Comparison of ENCODE assay signal across 15 cellular contexts in genomic region chr1:90558126-90558525, GRCh38.
A peak's percentile ranks its signal among the peaks of the same experiment; 100 is the strongest.
DNase-seq lines count a peak whose midpoint lies in the region; ATAC-seq, FAIRE-seq and TF ChIP-seq lines count a peak whose summit lies in the region.
"Had no signal": no experiment of that assay in that cellular context is flagged by ENCODE, and none has a peak within 500 bp of the region (broad histone marks: within the 10 kb centered on the region; RNA-seq: fewer than 3 reads in every experiment).

No MANE protein-coding gene starts in this region.

- no peak overlapping the region for H3K4me3 Mint-ChIP-seq in stimulated activated naive CD8-positive, alpha-beta T cell treated with anti-CD3 and anti-CD28 coated beads, Interleukin-15, amount 100 ng/mL, for 72 hours
- H3K4me3 Mint-ChIP-seq: CD14-positive monocyte had no signal

- no peak overlapping the region for H2AFZ ChIP-seq in K562 (ENCODE audit: low read depth, low read length)

- H3K27ac ChIP-seq in K562 (ENCODE audit: extremely low read depth, low read depth, low read length), result no peak overlapping the region
- no peak overlapping the region for H3K27ac ChIP-seq in small intestine (ENCODE audit: low read depth in 1 of 2, low read length in 1 of 2)
- H3K27ac ChIP-seq: Peyer's patch had no signal

- BruUV-seq in K562 (replicated peaks; lab: Mats Ljungman, UMichigan), result no TSS peak

- no peak for TF ChIP-seq CTCF in K562 (IDR thresholded peaks at IDR 0.05 in 2 of 3, conservative IDR thresholded peaks at IDR 0.05 in 1 of 3; ENCODE audit: insufficient read depth in 2 of 3, low read depth in 1 of 3, low read length in 3 of 3)

- no peak for TF ChIP-seq EP300 in K562 (IDR thresholded peaks at IDR 0.05; ENCODE audit: low read length)

- H3K9ac ChIP-seq in K562 (ENCODE audit: insufficient read depth in 1 of 2, low read depth in 2 of 2, low read length in 2 of 2), result no peak overlapping the region

- DNase-seq in stimulated activated naive CD8-positive, alpha-beta T cell treated with anti-CD3 and anti-CD28 coated beads, Interleukin-15, Interleukin-2, amounts not matched to agents 100 U/mL and 50 U/mL, for 24 hours, result no peak
- DNase-seq in stimulated activated naive CD8-positive, alpha-beta T cell treated with anti-CD3 and anti-CD28 coated beads, Interleukin-15, amount 100 ng/mL, for 72 hours, result no peak
- DNase-seq in NCI-H82 treated with DMSO at 0.1 percent for 48 hours (lab: John Stamatoyannopoulos, UW; ENCODE audit: unreplicated experiment), result peak; percentile 79
- DNase-seq in K562 (ENCODE audit: extremely low read depth in 1 of 4, low spot score in 3 of 4), result peak; percentile 11 to 31 (median 18)
- DNase-seq in sciatic nerve (ENCODE audit: low spot score), result no peak
- DNase-seq in dedifferentiated amniotic fluid mesenchymal stem cell (ENCODE audit: extremely low spot score), result no peak
- DNase-seq in small intestine, result no peak
- DNase-seq: IMR-90, NCI-H1930, NCI-H2171 treated with DMSO at 0.1 percent for 48 hours, NCI-H446 treated with DMSO at 0.1 percent for 48 hours, NCI-H748 treated with DMSO at 0.1 percent for 48 hours, Peyer's patch, Right ventricle myocardium superior had no signal

- TF ChIP-seq POLR2A in K562 (conservative IDR thresholded peaks at IDR 0.05), result no peak

- no peaks in the 10 kb centered on the region for H3K79me2 ChIP-seq in K562 (ENCODE audit: control insufficient read depth, insufficient read depth, low read length)

- H4K20me1 ChIP-seq in K562 (replicated peaks; ENCODE audit: control insufficient read depth, insufficient read depth, low read length), result no peaks in the 10 kb centered on the region

- WGBS in K562 (ENCODE audit: insufficient coverage, low coverage, missing lambda C conversion rate), result 0% methylated on average over 1 of the region's 1 CpG
- WGBS in small intestine, 3 donors, result 39 to 88% (median 71%) methylated on average over 1 of the region's 1 CpG

- H3K36me3 ChIP-seq in K562 (ENCODE audit: control insufficient read depth, insufficient read depth, low read length) (no peaks in the 10 kb centered on the region), small intestine (ENCODE audit: control insufficient read depth in 2 of 2, insufficient read depth in 2 of 2, low read length in 2 of 2) (no peaks in the 10 kb centered on the region)
- H3K36me3 ChIP-seq: Peyer's patch had no signal

- no peaks in the 10 kb centered on the region for H3K9me3 ChIP-seq in K562 (replicated peaks; ENCODE audit: control insufficient read depth, insufficient read depth, low read depth, low read length)
- H3K9me3 ChIP-seq in small intestine (ENCODE audit: control insufficient read depth, low read depth), result no peaks in the 10 kb centered on the region
- H3K9me3 ChIP-seq: Peyer's patch had no signal

- POLR2A ChIA-PET in K562 (lab: Yijun Ruan, JAX), result no interaction called here

- no peaks in the 10 kb centered on the region for H3K9me1 ChIP-seq in K562 (ENCODE audit: control insufficient read depth, insufficient read depth, low read length)

- no peak overlapping the region for H3K4me3 ChIP-seq in K562
- H3K4me3 ChIP-seq in small intestine (ENCODE audit: low read depth in 1 of 2, low read length in 2 of 2), result no peak overlapping the region
- H3K4me3 ChIP-seq: Peyer's patch had no signal

- H3K27me3 ChIP-seq in K562 (ENCODE audit: control insufficient read depth in 2 of 2, insufficient read depth in 2 of 2, low read length in 2 of 2) (no peaks in the 10 kb centered on the region), small intestine (ENCODE audit: control insufficient read depth in 2 of 2, insufficient read depth in 2 of 2, low read length in 2 of 2) (no peaks in the 10 kb centered on the region)
- H3K27me3 ChIP-seq: Peyer's patch had no signal

- no peak for TF ChIP-seq RAD21 in K562 (CRISPR knock-in tag; conservative IDR thresholded peaks at IDR 0.05 in 1 of 2, IDR thresholded peaks at IDR 0.05 in 1 of 2)

- intact Hi-C loops in K562 (cut with micrococcal nuclease) (no loop called here), sciatic nerve (cut with DNase I) (no loop called here)

- CTCF ChIA-PET in K562 (lab: Yijun Ruan, JAX; ENCODE audit: low intra/inter-chr PET ratio), result no interaction called here

- H3K9me3 Mint-ChIP-seq in stimulated activated naive CD8-positive, alpha-beta T cell treated with anti-CD3 and anti-CD28 coated beads, Interleukin-15, amount 100 ng/mL, for 72 hours, result no peaks in the 10 kb centered on the region

- H3K27me3 Mint-ChIP-seq in stimulated activated naive CD8-positive, alpha-beta T cell treated with anti-CD3 and anti-CD28 coated beads, Interleukin-15, amount 100 ng/mL, for 72 hours, result peaks cover 27% of the 10 kb centered on the region

- peak; percentile 43 for ATAC-seq in stimulated activated naive CD8-positive, alpha-beta T cell treated with anti-CD3 and anti-CD28 coated beads, Interleukin-15, Interleukin-2, amounts not matched to agents 100 U/mL and 50 U/mL, for 24 hours
- no peak for ATAC-seq in stimulated activated naive CD8-positive, alpha-beta T cell treated with anti-CD3 and anti-CD28 coated beads, Interleukin-15, amount 100 ng/mL, for 72 hours
- ATAC-seq in K562 (no peak), sciatic nerve (no peak)

- in situ Hi-C loops in K562 (cut with MboI), result no loop called here

- peaks cover 0 to 7% of the 10 kb centered on the region in 2 experiments; a peak in 2 of 5 replicates for H3K4me1 ChIP-seq in K562 (replicated peaks in 1 of 2; ENCODE audit: control insufficient read depth in 2 of 2, insufficient read depth in 2 of 2, low read length in 2 of 2)
- no peaks in the 10 kb centered on the region for H3K4me1 ChIP-seq in small intestine (ENCODE audit: control insufficient read depth in 2 of 2, insufficient read depth in 1 of 2, low read depth in 1 of 2, low read length in 1 of 2)
- H3K4me1 ChIP-seq: Peyer's patch had no signal

- peaks cover 9% of the 10 kb centered on the region for H3K4me1 Mint-ChIP-seq in stimulated activated naive CD8-positive, alpha-beta T cell treated with anti-CD3 and anti-CD28 coated beads, Interleukin-15, amount 100 ng/mL, for 72 hours
- H3K4me1 Mint-ChIP-seq: CD14-positive monocyte had no signal

- no peak for FAIRE-seq in K562 (lab: Jason Lieb, UNC)
- FAIRE-seq in small intestine (lab: Jason Lieb, UNC), result no peak

- H3K4me2 ChIP-seq in K562 (ENCODE audit: insufficient read depth, low read length), result no peak overlapping the region

- no peak overlapping the region for H3K27ac Mint-ChIP-seq in stimulated activated naive CD8-positive, alpha-beta T cell treated with anti-CD3 and anti-CD28 coated beads, Interleukin-15, amount 100 ng/mL, for 72 hours
- H3K27ac Mint-ChIP-seq: CD14-positive monocyte had no signal

TF ChIP-seq in K562, 482 proteins besides CTCF, POLR2A, EP300 and RAD21 (continues in another document):
- TF ChIP-seq ZEB2 (IDR thresholded peaks at IDR 0.05) (peak; percentile 41; the same call in 1 of the 2 replicates), JUND (IDR thresholded peaks at IDR 0.05; ENCODE audit: borderline replicate concordance, low read depth, low read length) (peak; percentile 28; the same call in 1 of the 2 replicates), JUND (tag; IDR thresholded peaks at IDR 0.05; ENCODE audit: borderline replicate concordance, low read depth, low read length) (peak; percentile 24; the same call in 1 of the 3 replicates), ARID4B (CRISPR knock-in tag; IDR thresholded peaks at IDR 0.05) (no peak), GATAD2B (IDR thresholded peaks at IDR 0.05; ENCODE audit: borderline replicate concordance) (no peak), CBFA2T3 (IDR thresholded peaks at IDR 0.05) (peak; percentile 31; the same call in 1 of the 2 replicates), C11orf30 (IDR thresholded peaks at IDR 0.05; ENCODE audit: low read depth) (0 out of 2 replicates have a peak, but pooled peaks have one; percentile 5), XRCC3 (IDR thresholded peaks at IDR 0.05) (no peak), CTBP1 (IDR thresholded peaks at IDR 0.05; ENCODE audit: borderline replicate concordance) (peak; percentile 41; the same call in 1 of the 2 replicates), PHF8 (IDR thresholded peaks at IDR 0.05; ENCODE audit: borderline replicate concordance, low read length) (no peak), LARP7 (IDR thresholded peaks at IDR 0.05) (no peak), EGR1 (conservative IDR thresholded peaks at IDR 0.05) (0 out of 2 replicates have a peak, but pooled peaks have one; percentile 15), TAL1 (IDR thresholded peaks at IDR 0.05) (no peak), NFRKB (IDR thresholded peaks at IDR 0.05; ENCODE audit: low read depth) (no peak), NFE2 (IDR thresholded peaks at IDR 0.05; ENCODE audit: low read depth) (peak; percentile 74)

Comparison
In these comparisons a context has a peak if more than half of its experiments do, and no peak if none do; other contexts are left out.
1. DNase-seq: peak in NCI-H82 treated with DMSO at 0.1 percent for 48 hours (single experiment) and K562 (4 of 4); none in stimulated activated naive CD8-positive, alpha-beta T cell treated with anti-CD3 and anti-CD28 coated beads, Interleukin-15, Interleukin-2, amounts not matched to agents 100 U/mL and 50 U/mL, for 24 hours (single experiment), stimulated activated naive CD8-positive, alpha-beta T cell treated with anti-CD3 and anti-CD28 coated beads, Interleukin-15, amount 100 ng/mL, for 72 hours (0 of 2), sciatic nerve (single experiment), dedifferentiated amniotic fluid mesenchymal stem cell (single experiment) and small intestine (single experiment).